20 cellular contexts compared by ENCODE assay signal in genomic region chr2:72084584-72084976, GRCh38.
"Had no signal": no experiment of that assay in that cellular context is flagged by ENCODE, and none has a peak within 500 bp of the region (broad histone marks: within the 10 kb centered on the region; RNA-seq: fewer than 3 reads in every experiment).

No MANE protein-coding gene starts in this region.

- H3K36me3 Mint-ChIP-seq: activated CD8-positive, alpha-beta memory T cell treated with anti-CD3 and anti-CD28 coated beads, Interleukin-2, amount 10 ng/mL, durations not matched to agents 7 days and 5 days; activated naive CD4-positive, alpha-beta T cell treated with anti-CD3 and anti-CD28 coated beads, Interleukin-2, amount 50 U/mL, for 24 hours; natural killer cell had no signal

- H3K4me3 Mint-ChIP-seq: activated CD4-positive, alpha-beta T cell treated with anti-CD3 and anti-CD28 coated beads, Interleukin-2, amount 10 ng/mL, durations not matched to agents 7 days and 5 days; activated CD8-positive, alpha-beta memory T cell treated with anti-CD3 and anti-CD28 coated beads, Interleukin-2, amount 10 ng/mL, durations not matched to agents 7 days and 5 days; activated CD8-positive, alpha-beta T cell treated with anti-CD3 and anti-CD28 coated beads for 36 hours; activated naive CD4-positive, alpha-beta T cell treated with anti-CD3 and anti-CD28 coated beads, Interleukin-2, amount 50 U/mL, for 24 hours; activated T-helper 1 cell treated with anti-CD3 and anti-CD28 coated beads, Interleukin-12 subunit alpha, Interleukin-12 subunit beta, Interleukin-2, Interleukin-4 antibody, amounts not matched to agents 30 ng/mL and 10 ng/mL and 1 ng/mL, durations not matched to agents 14 hours and 24 hours and 36 hours; endodermal cell; natural killer cell; stimulated activated naive CD8-positive, alpha-beta T cell treated with anti-CD3 and anti-CD28 coated beads, Interleukin-15, amount 100 ng/mL, for 72 hours had no signal

- DNase-seq: activated CD4-positive, alpha-beta T cell treated with anti-CD3 and anti-CD28 coated beads, Interleukin-2, amount 10 ng/mL, durations not matched to agents 7 days and 5 days; activated CD4-positive, CD25-positive, alpha-beta regulatory T cell treated with anti-CD3 and anti-CD28 coated beads, Interleukin-2, amount 50 U/mL, for 72 hours; activated CD8-positive, alpha-beta memory T cell treated with anti-CD3 and anti-CD28 coated beads, Interleukin-2, amount 10 ng/mL, durations not matched to agents 7 days and 5 days; activated CD8-positive, alpha-beta T cell treated with anti-CD3 and anti-CD28 coated beads for 36 hours; activated gamma-delta T cell; activated T-cell treated with anti-CD3 and anti-CD28 coated beads for 4 hours; endodermal cell; natural killer cell; psoas muscle; stimulated activated CD4-positive, alpha-beta T cell treated with anti-CD3 and anti-CD28 coated beads, Interleukin-4, amount 100 ng/mL, for 4 hours; stimulated activated naive CD8-positive, alpha-beta T cell treated with anti-CD3 and anti-CD28 coated beads, Interleukin-15, amount 100 ng/mL, for 72 hours; tibial artery had no signal

- H3K27ac ChIP-seq: ascending aorta, coronary artery, left lung, psoas muscle, right atrium auricular region, tibial artery, VCaP had no signal

- H3K27me3 ChIP-seq: ascending aorta, left lung, right atrium auricular region had no signal

- H3K9me3 Mint-ChIP-seq: activated CD4-positive, alpha-beta T cell treated with anti-CD3 and anti-CD28 coated beads, Interleukin-2, amount 10 ng/mL, durations not matched to agents 7 days and 5 days; activated CD8-positive, alpha-beta T cell treated with anti-CD3 and anti-CD28 coated beads for 36 hours; activated naive CD4-positive, alpha-beta T cell treated with anti-CD3 and anti-CD28 coated beads, Interleukin-2, amount 50 U/mL, for 24 hours; activated T-helper 1 cell treated with anti-CD3 and anti-CD28 coated beads, Interleukin-12 subunit alpha, Interleukin-12 subunit beta, Interleukin-2, Interleukin-4 antibody, amounts not matched to agents 30 ng/mL and 10 ng/mL and 1 ng/mL, durations not matched to agents 14 hours and 24 hours and 36 hours had no signal

- H3K36me3 ChIP-seq: ascending aorta, left lung, right atrium auricular region, tibial artery had no signal

- H3K27me3 Mint-ChIP-seq: activated CD4-positive, alpha-beta T cell treated with anti-CD3 and anti-CD28 coated beads, Interleukin-2, amount 10 ng/mL, durations not matched to agents 7 days and 5 days; activated CD8-positive, alpha-beta memory T cell treated with anti-CD3 and anti-CD28 coated beads, Interleukin-2, amount 10 ng/mL, durations not matched to agents 7 days and 5 days; activated CD8-positive, alpha-beta T cell treated with anti-CD3 and anti-CD28 coated beads for 36 hours had no signal

- H3K27ac Mint-ChIP-seq: activated CD4-positive, alpha-beta T cell treated with anti-CD3 and anti-CD28 coated beads, Interleukin-2, amount 10 ng/mL, durations not matched to agents 7 days and 5 days; activated CD8-positive, alpha-beta memory T cell treated with anti-CD3 and anti-CD28 coated beads, Interleukin-2, amount 10 ng/mL, durations not matched to agents 7 days and 5 days; activated CD8-positive, alpha-beta T cell treated with anti-CD3 and anti-CD28 coated beads for 36 hours; activated naive CD4-positive, alpha-beta T cell treated with anti-CD3 and anti-CD28 coated beads, Interleukin-2, amount 50 U/mL, for 24 hours; activated T-helper 1 cell treated with anti-CD3 and anti-CD28 coated beads, Interleukin-12 subunit alpha, Interleukin-12 subunit beta, Interleukin-2, Interleukin-4 antibody, amounts not matched to agents 30 ng/mL and 10 ng/mL and 1 ng/mL, durations not matched to agents 14 hours and 24 hours and 36 hours; endodermal cell; natural killer cell; stimulated activated naive CD8-positive, alpha-beta T cell treated with anti-CD3 and anti-CD28 coated beads, Interleukin-15, amount 100 ng/mL, for 72 hours had no signal

- H3K4me1 Mint-ChIP-seq: activated CD4-positive, alpha-beta T cell treated with anti-CD3 and anti-CD28 coated beads, Interleukin-2, amount 10 ng/mL, durations not matched to agents 7 days and 5 days; activated CD8-positive, alpha-beta memory T cell treated with anti-CD3 and anti-CD28 coated beads, Interleukin-2, amount 10 ng/mL, durations not matched to agents 7 days and 5 days; activated naive CD4-positive, alpha-beta T cell treated with anti-CD3 and anti-CD28 coated beads, Interleukin-2, amount 50 U/mL, for 24 hours; endodermal cell; natural killer cell; stimulated activated naive CD8-positive, alpha-beta T cell treated with anti-CD3 and anti-CD28 coated beads, Interleukin-15, amount 100 ng/mL, for 72 hours had no signal

- H3K4me3 ChIP-seq: ascending aorta, coronary artery, left lung, lung, psoas muscle, right atrium auricular region, tibial artery had no signal
